ENCODE assay signal across 8 cellular contexts in the genomic region with DNA sequence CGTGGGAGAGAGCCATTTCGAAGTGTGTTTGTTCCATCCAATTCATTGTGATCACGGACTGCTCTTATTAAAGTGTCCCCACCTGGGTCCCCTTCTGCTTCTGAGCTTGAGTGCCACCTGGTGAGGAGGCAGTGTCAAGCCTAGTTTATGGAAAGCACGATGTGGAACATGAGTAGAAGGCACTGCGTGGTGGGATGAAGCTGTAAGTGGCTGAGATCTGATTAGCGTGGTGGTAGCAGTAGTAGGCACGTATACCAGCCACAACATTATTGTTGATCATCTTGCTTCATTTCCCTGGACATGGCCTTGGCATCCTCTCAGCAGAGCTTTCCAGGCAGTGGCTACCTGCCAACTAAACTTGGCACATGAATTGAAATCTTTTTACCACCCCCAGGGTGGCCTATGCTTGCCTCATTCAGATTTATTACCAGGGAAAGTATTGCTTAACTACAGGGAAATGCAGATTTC. TPM values are rescaled to one million over a fixed set of nuclear protein-coding genes. Genes with fewer than 3 reads are reported as not detected.
A peak's percentile ranks its signal among the peaks of the same experiment; 100 is the strongest.
DNase-seq lines count a peak whose midpoint lies in the region; ATAC-seq and TF ChIP-seq lines count a peak whose summit lies in the region.

No MANE protein-coding gene starts in this region.

- DNase-seq in activated naive CD8-positive, alpha-beta T cell treated with anti-CD3 and anti-CD28 coated beads, Interleukin-2, amount 50 U/mL, for 24 hours = peak; percentile 7
- DNase-seq in activated naive CD8-positive, alpha-beta T cell treated with anti-CD3 and anti-CD28 coated beads for 36 hours = no peak
- DNase-seq in hepatocyte (ENCODE audit: low spot score) (peak; percentile 9), posterior vena cava (ENCODE audit: low spot score) (no peak), NAMALWA (ENCODE audit: low spot score) (no peak)
- DNase-seq in central memory CD4-positive, alpha-beta T cell = no peak

- H2AFZ ChIP-seq in hepatocyte = no peak overlapping the region

- H3K79me2 ChIP-seq in hepatocyte = no peaks in the 10 kb centered on the region

- H3K4me3 Mint-ChIP-seq in activated naive CD8-positive, alpha-beta T cell treated with anti-CD3 and anti-CD28 coated beads, Interleukin-2, amount 50 U/mL, for 24 hours = no peak overlapping the region
- H3K4me3 Mint-ChIP-seq in activated naive CD8-positive, alpha-beta T cell treated with anti-CD3 and anti-CD28 coated beads for 36 hours = no peak overlapping the region

- H3K27ac ChIP-seq in hepatocyte = no peak overlapping the region

- no peaks in the 10 kb centered on the region for H3K27me3 ChIP-seq in hepatocyte

- no peak overlapping the region for H3K4me2 ChIP-seq in hepatocyte

- H3K9me3 Mint-ChIP-seq in activated naive CD8-positive, alpha-beta T cell treated with anti-CD3 and anti-CD28 coated beads, Interleukin-2, amount 50 U/mL, for 24 hours = no peaks in the 10 kb centered on the region
- no peaks in the 10 kb centered on the region for H3K9me3 Mint-ChIP-seq in activated naive CD8-positive, alpha-beta T cell treated with anti-CD3 and anti-CD28 coated beads for 36 hours

- no peak for TF ChIP-seq CTCF in hepatocyte (IDR thresholded peaks at IDR 0.05; ENCODE audit: poor library complexity)

- H3K4me3 ChIP-seq in hepatocyte = no peak overlapping the region

- H3K9me2 ChIP-seq in hepatocyte (replicated peaks; ENCODE audit: insufficient read depth) = no peaks in the 10 kb centered on the region

- intact Hi-C loops in posterior vena cava (cut with DNase I) = no loop called here

- no peaks in the 10 kb centered on the region for H3K36me3 ChIP-seq in hepatocyte (replicated peaks; ENCODE audit: insufficient read depth, low read depth)

- peaks cover 5% of the 10 kb centered on the region for H3K4me1 Mint-ChIP-seq in activated naive CD8-positive, alpha-beta T cell treated with anti-CD3 and anti-CD28 coated beads, Interleukin-2, amount 50 U/mL, for 24 hours
- no peaks in the 10 kb centered on the region for H3K4me1 Mint-ChIP-seq in activated naive CD8-positive, alpha-beta T cell treated with anti-CD3 and anti-CD28 coated beads for 36 hours

- H3K27ac Mint-ChIP-seq in activated naive CD8-positive, alpha-beta T cell treated with anti-CD3 and anti-CD28 coated beads, Interleukin-2, amount 50 U/mL, for 24 hours = no peak overlapping the region
- H3K27ac Mint-ChIP-seq in activated naive CD8-positive, alpha-beta T cell treated with anti-CD3 and anti-CD28 coated beads for 36 hours = no peak overlapping the region

- H3K27me3 Mint-ChIP-seq in activated naive CD8-positive, alpha-beta T cell treated with anti-CD3 and anti-CD28 coated beads, Interleukin-2, amount 50 U/mL, for 24 hours = peaks cover 2% of the 10 kb centered on the region
- no peaks in the 10 kb centered on the region for H3K27me3 Mint-ChIP-seq in activated naive CD8-positive, alpha-beta T cell treated with anti-CD3 and anti-CD28 coated beads for 36 hours

- H4K20me1 ChIP-seq in hepatocyte (ENCODE audit: insufficient read depth, poor library complexity, severe bottlenecking) = no peaks in the 10 kb centered on the region

- peak; percentile 43 for ATAC-seq in activated naive CD8-positive, alpha-beta T cell treated with anti-CD3 and anti-CD28 coated beads, Interleukin-2, amount 50 U/mL, for 24 hours
- ATAC-seq in HG03196 (IDR thresholded peaks at IDR 0.05; ENCODE audit: unreplicated experiment) (peak; percentile 70), SK-N-SH treated with all-trans-retinoic acid at 6 μM for 48 hours (peak; percentile 55)

- 69% methylated on average over 7 of the region's 7 CpGs for WGBS in hepatocyte (ENCODE audit: low lambda C conversion rate, missing lambda C conversion rate)

- peaks cover 4% of the 10 kb centered on the region for H3K4me1 ChIP-seq in hepatocyte (ENCODE audit: insufficient read depth)

- H3K36me3 Mint-ChIP-seq in activated naive CD8-positive, alpha-beta T cell treated with anti-CD3 and anti-CD28 coated beads, Interleukin-2, amount 50 U/mL, for 24 hours (ENCODE audit: low read depth) = no peaks in the 10 kb centered on the region
- no peaks in the 10 kb centered on the region for H3K36me3 Mint-ChIP-seq in activated naive CD8-positive, alpha-beta T cell treated with anti-CD3 and anti-CD28 coated beads for 36 hours

- no peaks in the 10 kb centered on the region for H3K9me3 ChIP-seq in hepatocyte (ENCODE audit: low read depth)

TF ChIP-seq in SK-N-SH treated with all-trans-retinoic acid at 6 μM for 48 hours, 23 proteins besides CTCF, POLR2A, EP300 and RAD21:
- TF ChIP-seq GLIS3 (CRISPR knock-in tag; IDR thresholded peaks at IDR 0.05) = no peak
- TF ChIP-seq ISL1 (CRISPR knock-in tag; IDR thresholded peaks at IDR 0.05) = peak; percentile 25

RNA-seq across cellular contexts. Expression of a gene that starts 46.4 kb away (rescaled TPM):
- total RNA-seq in activated naive CD8-positive, alpha-beta T cell treated with anti-CD3 and anti-CD28 coated beads for 36 hours = 1 to 10 TPM; 2.5 to 2.8 TPM
- total RNA-seq in hepatocyte (4.4 and 8.9 TPM in 2 replicates), posterior vena cava (1 to 10 TPM; 3.4 to 4.3 TPM)
- 3.2 and 3.3 TPM in 2 replicates for polyA plus RNA-seq in hepatocyte

Comparison
In these comparisons a context has a peak if more than half of its experiments do, and no peak if none do; other contexts are left out.
1. DNase-seq: peak in activated naive CD8-positive, alpha-beta T cell treated with anti-CD3 and anti-CD28 coated beads, Interleukin-2, amount 50 U/mL, for 24 hours (single experiment) and hepatocyte (single experiment); none in activated naive CD8-positive, alpha-beta T cell treated with anti-CD3 and anti-CD28 coated beads for 36 hours (single experiment), posterior vena cava (single experiment), central memory CD4-positive, alpha-beta T cell (single experiment) and NAMALWA (single experiment).
2. Peak in every context shown above with its lines, with median percentiles within 50 percentile points of each other: ATAC-seq.